15 cellular contexts compared by ENCODE assay signal in genomic region chr3:197381371-197381770, GRCh38.
"Had no signal": no experiment of that assay in that cellular context is flagged by ENCODE, and none has a peak within 500 bp of the region (broad histone marks: within the 10 kb centered on the region; RNA-seq: fewer than 3 reads in every experiment).

No MANE protein-coding gene starts in this region.

- H3K27ac Mint-ChIP-seq: activated CD4-positive, alpha-beta T cell treated with anti-CD3 and anti-CD28 coated beads, Interleukin-2, amount 10 ng/mL, durations not matched to agents 7 days and 5 days; naive thymus-derived CD4-positive, alpha-beta T cell; T-helper 2 cell treated with Interferon-gamma antibody and Interleukin-4, amounts not matched to agents 5 μg/mL and 100 μg/mL, for 36 hours had no signal

- DNase-seq: activated CD4-positive, alpha-beta T cell treated with anti-CD3 and anti-CD28 coated beads, Interleukin-2, amount 10 ng/mL, durations not matched to agents 7 days and 5 days; activated CD4-positive, CD25-positive, alpha-beta regulatory T cell; activated CD8-positive, alpha-beta memory T cell treated with anti-CD3 and anti-CD28 coated beads for 24 hours; activated naive CD4-positive, alpha-beta T cell treated with Interleukin-2 at 50 U/mL for 16 hours; erythroblast; islet precursor cell; mucosa of descending colon; naive thymus-derived CD4-positive, alpha-beta T cell; right lobe of liver; stomach had no signal

- H3K27me3 ChIP-seq: ascending aorta, right lobe of liver, stomach had no signal

- ATAC-seq: left lobe of liver; mucosa of descending colon; naive thymus-derived CD4-positive, alpha-beta T cell; right lobe of liver had no signal

- H3K4me3 ChIP-seq: ascending aorta, mucosa of descending colon, right lobe of liver, smooth muscle cell, stomach, thoracic aorta had no signal

- H3K4me3 Mint-ChIP-seq: activated CD4-positive, alpha-beta T cell treated with anti-CD3 and anti-CD28 coated beads, Interleukin-2, amount 10 ng/mL, durations not matched to agents 7 days and 5 days; naive thymus-derived CD4-positive, alpha-beta T cell; T-helper 2 cell treated with Interferon-gamma antibody and Interleukin-4, amounts not matched to agents 5 μg/mL and 100 μg/mL, for 36 hours had no signal

- H3K9me3 Mint-ChIP-seq: activated CD4-positive, alpha-beta T cell treated with anti-CD3 and anti-CD28 coated beads, Interleukin-2, amount 10 ng/mL, durations not matched to agents 7 days and 5 days; T-helper 2 cell treated with Interferon-gamma antibody and Interleukin-4, amounts not matched to agents 5 μg/mL and 100 μg/mL, for 36 hours had no signal

- H3K36me3 ChIP-seq: ascending aorta, right lobe of liver, stomach, thoracic aorta had no signal
